ENCODE assay signal across 8 cellular contexts in genomic region chr17:27294689-27295630, GRCh38. TPM values are rescaled to one million over a fixed set of nuclear protein-coding genes. Genes with fewer than 3 reads are reported as not detected.
DNase-seq lines count a peak whose midpoint lies in the region; ATAC-seq and TF ChIP-seq lines count a peak whose summit lies in the region.

No MANE protein-coding gene starts in this region.

- H3K36me3 ChIP-seq in ES-I3 (ENCODE audit: insufficient read depth, low read length) (no peaks in the 10 kb centered on the region; the same call in 1 of the 2 replicates), Panc1 (ENCODE audit: control insufficient read depth, insufficient read depth, low read length) (no peaks in the 10 kb centered on the region; the same call in 1 of the 2 replicates)

- H3K4me3 ChIP-seq in Panc1 (ENCODE audit: low read depth in 2 of 2, low read length in 2 of 2) = peak overlapping the region; percentile 87 to 91

- H3K27me3 ChIP-seq in Panc1 (ENCODE audit: control insufficient read depth, insufficient read depth, low read length) = no peaks in the 10 kb centered on the region

- ATAC-seq in GM21619 (IDR thresholded peaks at IDR 0.05; ENCODE audit: unreplicated experiment) = peak; percentile 45
- ATAC-seq in Panc1 = peak; percentile 70

- H3K27ac ChIP-seq in Panc1 (ENCODE audit: low read length) = peak overlapping the region; percentile 95

- in situ Hi-C loops in Panc1 (cut with HindIII; ENCODE audit: low pct_unique_long_range_greater_than_20kb, low sequenced_read_pairs) = no loop called here

- DNase-seq in Panc1 (ENCODE audit: low read depth, low spot score) = peak; percentile 41
- DNase-seq in glomerular visceral epithelial cell (ENCODE audit: extremely low spot score) = peak; percentile 85
- DNase-seq in osteocyte (ENCODE audit: extremely low spot score, unreplicated experiment) = no peak
- no peak for DNase-seq in ecto neural progenitor cell (ENCODE audit: low spot score)

- H3K27ac Mint-ChIP-seq in IgD-negative memory B cell (peak overlapping the region; percentile 89 to 99 (median 97)), osteocyte (ENCODE audit: unreplicated experiment) (peak overlapping the region; percentile 100)
- H3K27ac Mint-ChIP-seq in activated naive CD4-positive, alpha-beta T cell treated with anti-CD3 and anti-CD28 coated beads, Interleukin-2, amount 50 U/mL, for 24 hours = peak overlapping the region; percentile 98

- intact Hi-C loops in Panc1 (cut with micrococcal nuclease; ENCODE audit: unreplicated experiment) = loop anchor here (5.0 to 10.0 kb wide), 2 partner anchors 48 to 50 kb away; no protein-coding TSS in a partner anchor

- H3K4me1 Mint-ChIP-seq in IgD-negative memory B cell (peaks cover 35 to 36% (median 36%) of the 10 kb centered on the region in 3 donors), osteocyte (ENCODE audit: unreplicated experiment) (peaks cover 38% of the 10 kb centered on the region)
- H3K4me1 Mint-ChIP-seq in activated naive CD4-positive, alpha-beta T cell treated with anti-CD3 and anti-CD28 coated beads, Interleukin-2, amount 50 U/mL, for 24 hours = peaks cover 53% of the 10 kb centered on the region

- CTCF ChIA-PET in Panc1 (lab: Charles Lee) = interaction anchor here (0.7 to 1.0 kb wide), 3 partner anchors 38 to 1577 kb away, joined by 3 read pairs; no protein-coding TSS in a partner anchor

- TF ChIP-seq CTCF in Panc1 (IDR thresholded peaks at IDR 0.05) = no peak
- no peak for TF ChIP-seq CTCF in osteocyte (IDR thresholded peaks at IDR 0.05)

- POLR2A ChIA-PET in Panc1 (lab: Charles Lee) = interaction anchor here (0.7 to 1.0 kb wide), 5 partner anchors 10 to 84 kb away, joined by 3 to 4 read pairs (median 3); no protein-coding TSS in a partner anchor

- H3K9ac ChIP-seq in ES-I3 (ENCODE audit: low read depth, low read length) = peak overlapping the region; percentile 93

- H3K4me1 ChIP-seq in ES-I3 (ENCODE audit: insufficient read depth, low read length) (peaks cover 7% of the 10 kb centered on the region; the same call in 1 of the 2 replicates), Panc1 (ENCODE audit: control insufficient read depth, insufficient read depth, low read length) (peaks cover 19% of the 10 kb centered on the region)

- TSS peak; percentile 79 for BruUV-seq in Panc1 (replicated peaks; lab: Mats Ljungman, UMichigan)

- H3K9me3 Mint-ChIP-seq in IgD-negative memory B cell (no peaks in the 10 kb centered on the region), osteocyte (ENCODE audit: unreplicated experiment) (no peaks in the 10 kb centered on the region)
- no peaks in the 10 kb centered on the region for H3K9me3 Mint-ChIP-seq in activated naive CD4-positive, alpha-beta T cell treated with anti-CD3 and anti-CD28 coated beads, Interleukin-2, amount 50 U/mL, for 24 hours

- no peaks in the 10 kb centered on the region for H3K27me3 Mint-ChIP-seq in IgD-negative memory B cell
- H3K27me3 Mint-ChIP-seq in activated naive CD4-positive, alpha-beta T cell treated with anti-CD3 and anti-CD28 coated beads, Interleukin-2, amount 50 U/mL, for 24 hours = no peaks in the 10 kb centered on the region
- no peaks in the 10 kb centered on the region for H3K27me3 Mint-ChIP-seq in osteocyte (ENCODE audit: unreplicated experiment)

- H3K4me3 Mint-ChIP-seq in IgD-negative memory B cell = peak overlapping the region; percentile 95 to 99 (median 98)
- H3K4me3 Mint-ChIP-seq in activated naive CD4-positive, alpha-beta T cell treated with anti-CD3 and anti-CD28 coated beads, Interleukin-2, amount 50 U/mL, for 24 hours = peak overlapping the region; percentile 98
- H3K4me3 Mint-ChIP-seq in osteocyte (ENCODE audit: unreplicated experiment) = peak overlapping the region; percentile 96

- H3K36me3 Mint-ChIP-seq in IgD-negative memory B cell (no peaks in the 10 kb centered on the region), osteocyte (ENCODE audit: unreplicated experiment) (no peaks in the 10 kb centered on the region)
- H3K36me3 Mint-ChIP-seq in activated naive CD4-positive, alpha-beta T cell treated with anti-CD3 and anti-CD28 coated beads, Interleukin-2, amount 50 U/mL, for 24 hours = no peaks in the 10 kb centered on the region

- H3K9me3 ChIP-seq in ES-I3 (ENCODE audit: control insufficient read depth, insufficient read depth, low read length) = no peaks in the 10 kb centered on the region
- no peaks in the 10 kb centered on the region for H3K9me3 ChIP-seq in Panc1 (ENCODE audit: control insufficient read depth, insufficient read depth, low read depth, low read length)

RNA-seq across cellular contexts. Expression of gene WSB1, which starts 1.0 kb away (rescaled TPM):
- polyA plus RNA-seq in IgD-negative memory B cell = 261 TPM
- total RNA-seq in Panc1 (2021; ENCODE audit: unreplicated experiment) (114 TPM), osteocyte (168 and 179 TPM in 2 replicates)
- 50.3 TPM for polyA plus RNA-seq in Panc1 (2012; ENCODE audit: insufficient read length)

Comparison
In these comparisons a context has a peak if more than half of its experiments do, and no peak if none do; other contexts are left out.
1. DNase-seq: peak in Panc1 (single experiment) and glomerular visceral epithelial cell (single experiment); none in osteocyte (single experiment) and ecto neural progenitor cell (single experiment).
2. Peak in every context shown above with its lines, with median percentiles within 50 percentile points of each other: H3K27ac Mint-ChIP-seq and H3K4me3 Mint-ChIP-seq.